In the genomic region with DNA sequence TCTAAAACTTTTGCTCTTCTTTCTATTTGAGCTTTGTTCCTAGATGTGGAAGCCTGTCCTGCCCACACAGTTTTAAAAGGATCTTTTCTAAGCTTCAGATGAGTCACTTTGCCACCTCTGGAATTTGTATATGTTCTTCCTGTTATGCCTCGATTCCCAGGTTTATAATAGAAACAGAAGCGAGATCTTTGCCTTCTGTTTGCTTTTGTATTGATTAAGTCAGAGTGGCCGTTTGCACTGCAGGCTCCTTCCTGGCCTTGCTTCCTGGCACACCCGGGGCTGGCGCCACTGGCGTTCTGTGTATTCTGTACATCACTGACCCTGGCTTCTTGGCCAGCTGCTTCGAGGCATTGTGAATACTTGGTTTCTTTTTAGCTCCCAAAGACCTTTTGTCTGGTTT, we compare ENCODE assay signal across 15 cellular contexts.
DNase-seq lines count a peak whose midpoint lies in the region; ATAC-seq and TF ChIP-seq lines count a peak whose summit lies in the region.
"Had no signal": no experiment of that assay in that cellular context is flagged by ENCODE, and none has a peak within 500 bp of the region (broad histone marks: within the 10 kb centered on the region; RNA-seq: fewer than 3 reads in every experiment).

No MANE protein-coding gene starts in this region.

- DNase-seq in NCI-H510A treated with DMSO at 0.1 percent for 48 hours (lab: John Stamatoyannopoulos, UW) (peak; percentile 5), NCI-H510A (lab: John Stamatoyannopoulos, UW) (no peak), body of pancreas (peak in 3 of 4 donors; percentile 33 to 57 (median 52)), kidney tubule cell (ENCODE audit: low spot score) (peak; percentile 52), substantia nigra (lab: John Stamatoyannopoulos, UW) (peak in 2 of 49 donors; percentile 22 to 26), spleen (no peak), T-helper 1 cell (no peak)
- DNase-seq: 8988T, activated B cell treated with CpG ODN at 0.5 μM for 24 hours, DMS79 treated with DMSO at 0.1 percent for 48 hours, NCI-H226, SIG-M5, thyroid gland had no signal

- H3K27me3 ChIP-seq in body of pancreas (no peaks in the 10 kb centered on the region), spleen (replicated peaks in 1 of 7) (no peaks in the 10 kb centered on the region)
- H3K27me3 ChIP-seq: thyroid gland had no signal

- no peaks in the 10 kb centered on the region for H3K9me3 ChIP-seq in body of pancreas
- H3K9me3 ChIP-seq in spleen = no peaks in the 10 kb centered on the region
- H3K9me3 ChIP-seq: thyroid gland had no signal

- WGBS in body of pancreas, 2 donors = 23 to 25% methylated on average over 7 of the region's 7 CpGs
- WGBS in spleen, 5 donors = 48 to 72% (median 52%) methylated on average over 7 of the region's 7 CpGs

- intact Hi-C loops in body of pancreas (cut with DNase I) (no loop called here), spleen (cut with DNase I; ENCODE audit: low total_unique reads) (no loop called here)

- H3K27ac ChIP-seq in body of pancreas (peak overlapping the region in 2 of 4 donors; percentile 12 to 43), substantia nigra (ENCODE audit: low read depth, low read length, poor library complexity, severe bottlenecking) (peak overlapping the region; percentile 33), spleen (no peak overlapping the region)
- H3K27ac ChIP-seq: thyroid gland had no signal

- ATAC-seq in body of pancreas (no peak), GM18519 (IDR thresholded peaks at IDR 0.05; ENCODE audit: low FRiP score, unreplicated experiment) (no peak)
- ATAC-seq: K562 had no signal

- peaks cover 55% of the 10 kb centered on the region for H3K4me1 ChIP-seq in body of pancreas
- no peaks in the 10 kb centered on the region for H3K4me1 ChIP-seq in spleen
- H3K4me1 ChIP-seq: thyroid gland had no signal

- TF ChIP-seq POLR2A in body of pancreas (IDR thresholded peaks at IDR 0.05) (no peak), spleen (IDR thresholded peaks at IDR 0.05) (no peak)

- no peaks in the 10 kb centered on the region for H3K36me3 ChIP-seq in body of pancreas (replicated peaks in 1 of 2; ENCODE audit: insufficient read depth in 1 of 2, low read depth in 2 of 2)
- no peaks in the 10 kb centered on the region for H3K36me3 ChIP-seq in spleen
- H3K36me3 ChIP-seq: thyroid gland had no signal

- H3K4me3 ChIP-seq in body of pancreas (no peak overlapping the region), spleen (no peak overlapping the region)
- H3K4me3 ChIP-seq: K562, thyroid gland had no signal

- TF ChIP-seq CTCF in body of pancreas (IDR thresholded peaks at IDR 0.05) (no peak), spleen (IDR thresholded peaks at IDR 0.05 in 8 of 11, conservative IDR thresholded peaks at IDR 0.05 in 3 of 11) (no peak)

Comparison
In these comparisons a context has a peak if more than half of its experiments do, and no peak if none do; other contexts are left out.
1. DNase-seq: peak in NCI-H510A treated with DMSO at 0.1 percent for 48 hours (single experiment), body of pancreas (3 of 4) and kidney tubule cell (single experiment); none in NCI-H510A (single experiment), spleen (single experiment) and T-helper 1 cell (0 of 5).